In the genomic region with DNA sequence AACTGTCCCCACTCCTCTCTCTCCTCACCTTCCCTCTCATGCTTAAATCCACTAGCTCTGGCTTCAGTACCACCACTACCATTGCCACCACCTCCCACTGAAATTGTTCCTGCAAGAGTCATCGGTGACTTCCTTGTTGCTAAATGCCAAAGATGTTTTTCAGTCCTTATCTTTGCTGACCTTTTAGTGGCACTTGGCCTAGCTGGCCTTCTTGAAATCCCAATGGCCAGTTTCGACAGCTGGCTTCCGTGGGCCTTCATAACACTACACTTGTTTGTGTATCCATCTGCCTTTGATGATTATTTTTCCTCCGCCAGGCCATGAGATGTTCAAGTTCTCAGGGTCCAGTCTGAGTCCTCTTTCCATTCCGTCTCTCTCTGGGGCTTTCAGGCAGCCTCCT, we compare ENCODE assay signal across 18 cellular contexts.
A peak's percentile ranks its signal among the peaks of the same experiment; 100 is the strongest.
DNase-seq lines count a peak whose midpoint lies in the region; ATAC-seq, FAIRE-seq and TF ChIP-seq lines count a peak whose summit lies in the region.
"Had no signal": no experiment of that assay in that cellular context is flagged by ENCODE, and none has a peak within 500 bp of the region (broad histone marks: within the 10 kb centered on the region; RNA-seq: fewer than 3 reads in every experiment).

No MANE protein-coding gene starts in this region.

- H3K36me3 Mint-ChIP-seq in HFFc6 (ENCODE audit: low read depth) = no peaks in the 10 kb centered on the region
- no peaks in the 10 kb centered on the region for H3K36me3 Mint-ChIP-seq in activated naive CD8-positive, alpha-beta T cell treated with anti-CD3 and anti-CD28 coated beads for 36 hours
- H3K36me3 Mint-ChIP-seq: activated naive CD8-positive, alpha-beta T cell treated with anti-CD3 and anti-CD28 coated beads, Interleukin-2, amount 10 ng/mL, durations not matched to agents 7 days and 5 days had no signal

- no peak overlapping the region for H3K4me3 ChIP-seq in A549
- H3K4me3 ChIP-seq: colonic mucosa, esophagus squamous epithelium, mucosa of descending colon, prostate gland had no signal

- peak overlapping the region; percentile 3 for H3K4me3 Mint-ChIP-seq in HFFc6
- H3K4me3 Mint-ChIP-seq in activated naive CD8-positive, alpha-beta T cell treated with anti-CD3 and anti-CD28 coated beads for 36 hours = no peak overlapping the region
- H3K4me3 Mint-ChIP-seq: activated naive CD8-positive, alpha-beta T cell treated with anti-CD3 and anti-CD28 coated beads, Interleukin-2, amount 10 ng/mL, durations not matched to agents 7 days and 5 days had no signal

- FAIRE-seq in A549 (lab: Jason Lieb, UNC) = peak; percentile 43

- DNase-seq in A549 (ENCODE audit: low read depth in 1 of 2, low spot score in 1 of 2) (peak; percentile 41 to 50), HFFc6 (peak; percentile 13), amniotic epithelial cell (ENCODE audit: low read depth) (peak; percentile 74), kidney glomerular epithelial cell (lab: John Stamatoyannopoulos, UW) (peak; percentile 9), hippocampal formation (lab: John Stamatoyannopoulos, UW) (no peak), GM10266 (ENCODE audit: extremely low spot score) (no peak)
- no peak for DNase-seq in activated naive CD8-positive, alpha-beta T cell treated with anti-CD3 and anti-CD28 coated beads for 36 hours
- DNase-seq: activated naive CD8-positive, alpha-beta T cell treated with anti-CD3 and anti-CD28 coated beads, Interleukin-2, amount 10 ng/mL, durations not matched to agents 7 days and 5 days; AML-193; colonic mucosa; DND-41; esophagus squamous epithelium; mucosa of descending colon; NCI-H2081 treated with DMSO at 0.1 percent for 48 hours; NK-92 treated with Interleukin-12 subunit alpha and Interleukin-12 subunit beta, amount 100 ng/mL, for 24 hours; WERI-Rb-1 had no signal

- H3K4me1 ChIP-seq in A549 = peaks cover 27% of the 10 kb centered on the region
- H3K4me1 ChIP-seq: colonic mucosa, esophagus squamous epithelium, prostate gland had no signal

- 40% methylated on average over 5 of the region's 5 CpGs for WGBS in A549 (ENCODE audit: missing lambda C conversion rate)

- CTCF ChIA-PET in A549 (lab: Yijun Ruan, JAX) = no interaction called here

- H3K27ac ChIP-seq in A549 = peak overlapping the region; percentile 7 to 63; a peak in 2 of 6 replicates
- H3K27ac ChIP-seq: colonic mucosa, esophagus squamous epithelium, prostate gland, WERI-Rb-1 had no signal

- POLR2A ChIA-PET in A549 (lab: Yijun Ruan, JAX) = no interaction called here

- TF ChIP-seq EP300 in A549 (IDR thresholded peaks at IDR 0.05) = no peak

- peak overlapping the region; percentile 49 for H3K4me2 ChIP-seq in A549

- TF ChIP-seq CTCF in A549 (IDR thresholded peaks at IDR 0.05) (no peak), HFFc6 (IDR thresholded peaks at IDR 0.05) (no peak), GM10266 (IDR thresholded peaks at IDR 0.05; ENCODE audit: control insufficient read depth, insufficient read depth, low read depth, missing control alignments) (no peak)

- no peaks in the 10 kb centered on the region for H3K9me3 ChIP-seq in A549
- H3K9me3 ChIP-seq: colonic mucosa, esophagus squamous epithelium, mucosa of descending colon, prostate gland had no signal

- H3K27ac Mint-ChIP-seq in HFFc6 = no peak overlapping the region
- no peak overlapping the region for H3K27ac Mint-ChIP-seq in activated naive CD8-positive, alpha-beta T cell treated with anti-CD3 and anti-CD28 coated beads for 36 hours
- H3K27ac Mint-ChIP-seq: activated naive CD8-positive, alpha-beta T cell treated with anti-CD3 and anti-CD28 coated beads, Interleukin-2, amount 10 ng/mL, durations not matched to agents 7 days and 5 days had no signal

- no peak for TF ChIP-seq POLR2A in A549 (IDR thresholded peaks at IDR 0.05; ENCODE audit: low read length)

- ATAC-seq in A549 (peak in 1 of 2 experiments; percentile 40; a peak in 2 of 6 replicates), HG03039 (IDR thresholded peaks at IDR 0.05; ENCODE audit: unreplicated experiment) (no peak)
- ATAC-seq: mucosa of descending colon had no signal

- H3K27me3 Mint-ChIP-seq in HFFc6 (ENCODE audit: insufficient read depth) = peaks cover 13% of the 10 kb centered on the region
- no peaks in the 10 kb centered on the region for H3K27me3 Mint-ChIP-seq in activated naive CD8-positive, alpha-beta T cell treated with anti-CD3 and anti-CD28 coated beads for 36 hours

- H3K9me3 Mint-ChIP-seq in HFFc6 = no peaks in the 10 kb centered on the region
- peaks cover under 1% of the 10 kb centered on the region for H3K9me3 Mint-ChIP-seq in activated naive CD8-positive, alpha-beta T cell treated with anti-CD3 and anti-CD28 coated beads for 36 hours

- H3K4me1 Mint-ChIP-seq in HFFc6 (ENCODE audit: low read depth) = peaks cover 21% of the 10 kb centered on the region
- no peaks in the 10 kb centered on the region for H3K4me1 Mint-ChIP-seq in activated naive CD8-positive, alpha-beta T cell treated with anti-CD3 and anti-CD28 coated beads for 36 hours
- H3K4me1 Mint-ChIP-seq: activated naive CD8-positive, alpha-beta T cell treated with anti-CD3 and anti-CD28 coated beads, Interleukin-2, amount 10 ng/mL, durations not matched to agents 7 days and 5 days had no signal

- no peak for TF ChIP-seq RAD21 in A549 (conservative IDR thresholded peaks at IDR 0.05 in 1 of 2, IDR thresholded peaks at IDR 0.05 in 1 of 2)

TF ChIP-seq in A549, 52 proteins besides CTCF, POLR2A, EP300 and RAD21:
- no peak for TF ChIP-seq FOSL2 (IDR thresholded peaks at IDR 0.05)
- TF ChIP-seq FOSL2 (CRISPR knock-in tag; IDR thresholded peaks at IDR 0.05) = 0 out of 2 replicates have a peak, but pooled peaks have one; percentile 27
- TF ChIP-seq, protein P1, sequence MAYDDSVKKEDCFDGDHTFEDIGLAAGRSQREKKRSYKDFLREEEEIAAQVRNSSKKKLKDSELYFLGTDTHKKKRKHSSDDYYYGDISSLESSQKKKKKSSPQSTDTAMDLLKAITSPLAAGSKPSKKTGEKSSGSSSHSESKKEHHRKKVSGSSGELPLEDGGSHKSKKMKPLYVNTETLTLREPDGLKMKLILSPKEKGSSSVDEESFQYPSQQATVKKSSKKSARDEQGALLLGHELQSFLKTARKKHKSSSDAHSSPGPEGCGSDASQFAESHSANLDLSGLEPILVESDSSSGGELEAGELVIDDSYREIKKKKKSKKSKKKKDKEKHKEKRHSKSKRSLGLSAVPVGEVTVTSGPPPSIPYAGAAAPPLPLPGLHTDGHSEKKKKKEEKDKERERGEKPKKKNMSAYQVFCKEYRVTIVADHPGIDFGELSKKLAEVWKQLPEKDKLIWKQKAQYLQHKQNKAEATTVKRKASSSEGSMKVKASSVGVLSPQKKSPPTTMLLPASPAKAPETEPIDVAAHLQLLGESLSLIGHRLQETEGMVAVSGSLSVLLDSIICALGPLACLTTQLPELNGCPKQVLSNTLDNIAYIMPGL (CRISPR knock-in tag; IDR thresholded peaks at IDR 0.05; ENCODE audit: borderline replicate concordance) = no peak
- TF ChIP-seq GATA3 (IDR thresholded peaks at IDR 0.05; ENCODE audit: borderline replicate concordance) = peak; percentile 61; the same call in 1 of the 2 replicates
- no peak for TF ChIP-seq NPAS2 (CRISPR knock-in tag; IDR thresholded peaks at IDR 0.05; ENCODE audit: borderline replicate concordance)
- no peak for TF ChIP-seq CHD4 (IDR thresholded peaks at IDR 0.05; ENCODE audit: borderline replicate concordance)
- TF ChIP-seq, protein P2, sequence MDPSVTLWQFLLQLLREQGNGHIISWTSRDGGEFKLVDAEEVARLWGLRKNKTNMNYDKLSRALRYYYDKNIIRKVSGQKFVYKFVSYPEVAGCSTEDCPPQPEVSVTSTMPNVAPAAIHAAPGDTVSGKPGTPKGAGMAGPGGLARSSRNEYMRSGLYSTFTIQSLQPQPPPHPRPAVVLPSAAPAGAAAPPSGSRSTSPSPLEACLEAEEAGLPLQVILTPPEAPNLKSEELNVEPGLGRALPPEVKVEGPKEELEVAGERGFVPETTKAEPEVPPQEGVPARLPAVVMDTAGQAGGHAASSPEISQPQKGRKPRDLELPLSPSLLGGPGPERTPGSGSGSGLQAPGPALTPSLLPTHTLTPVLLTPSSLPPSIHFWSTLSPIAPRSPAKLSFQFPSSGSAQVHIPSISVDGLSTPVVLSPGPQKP (IDR thresholded peaks at IDR 0.05; ENCODE audit: low read depth, low read length) = no peak
- TF ChIP-seq, protein P3, sequence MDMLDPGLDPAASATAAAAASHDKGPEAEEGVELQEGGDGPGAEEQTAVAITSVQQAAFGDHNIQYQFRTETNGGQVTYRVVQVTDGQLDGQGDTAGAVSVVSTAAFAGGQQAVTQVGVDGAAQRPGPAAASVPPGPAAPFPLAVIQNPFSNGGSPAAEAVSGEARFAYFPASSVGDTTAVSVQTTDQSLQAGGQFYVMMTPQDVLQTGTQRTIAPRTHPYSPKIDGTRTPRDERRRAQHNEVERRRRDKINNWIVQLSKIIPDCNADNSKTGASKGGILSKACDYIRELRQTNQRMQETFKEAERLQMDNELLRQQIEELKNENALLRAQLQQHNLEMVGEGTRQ (IDR thresholded peaks at IDR 0.05) = no peak
- TF ChIP-seq SREBF2 (IDR thresholded peaks at IDR 0.05) = no peak
- TF ChIP-seq HOXB5 (CRISPR knock-in tag; IDR thresholded peaks at IDR 0.05) = no peak
- TF ChIP-seq HDAC2 (IDR thresholded peaks at IDR 0.05) = no peak
- TF ChIP-seq SMC3 (IDR thresholded peaks at IDR 0.05) = no peak
- no peak for TF ChIP-seq RCOR1 (IDR thresholded peaks at IDR 0.05; ENCODE audit: low read depth, low read length)
- no peak for TF ChIP-seq CHD2 (IDR thresholded peaks at IDR 0.05; ENCODE audit: low read length, partially characterized antibody)
- no peak for TF ChIP-seq HOXB13 (CRISPR knock-in tag; IDR thresholded peaks at IDR 0.05; ENCODE audit: low read depth)

Comparison
In these comparisons a context has a peak if more than half of its experiments do, and no peak if none do; other contexts are left out.
1. DNase-seq: peak in A549 (2 of 2), HFFc6 (single experiment), amniotic epithelial cell (single experiment) and kidney glomerular epithelial cell (single experiment); none in hippocampal formation (0 of 2), GM10266 (single experiment) and activated naive CD8-positive, alpha-beta T cell treated with anti-CD3 and anti-CD28 coated beads for 36 hours (single experiment).